Comparison of ENCODE assay signal across 12 cellular contexts in the genomic region with DNA sequence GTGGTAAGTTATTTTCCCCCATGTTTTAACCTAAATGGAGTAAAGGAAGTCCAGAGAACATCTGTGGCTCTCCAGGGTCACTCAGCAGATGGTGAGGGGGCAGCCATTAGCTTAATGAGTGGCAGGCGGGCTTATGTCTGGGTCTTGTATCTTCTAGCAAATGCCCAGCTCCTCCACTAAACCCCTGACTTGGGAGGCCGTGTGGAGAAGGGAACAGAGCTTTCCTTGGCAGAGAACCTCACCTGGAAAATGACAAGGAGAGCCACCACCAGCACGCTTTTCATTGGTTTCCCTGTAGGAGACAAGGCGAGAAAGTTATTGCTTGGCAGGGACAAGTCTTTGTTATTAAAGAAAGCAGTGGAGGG. TPM values are rescaled to one million over a fixed set of nuclear protein-coding genes. Genes with fewer than 3 reads are reported as not detected.
DNase-seq lines count a peak whose midpoint lies in the region; ATAC-seq and TF ChIP-seq lines count a peak whose summit lies in the region.
"Had no signal": no experiment of that assay in that cellular context is flagged by ENCODE, and none has a peak within 500 bp of the region (broad histone marks: within the 10 kb centered on the region; RNA-seq: fewer than 3 reads in every experiment).

No MANE protein-coding gene starts in this region.

- TF ChIP-seq CTCF in C4-2B (conservative IDR thresholded peaks at IDR 0.05), result no peak
- TF ChIP-seq CTCF in GM23338 (conservative IDR thresholded peaks at IDR 0.05; ENCODE audit: low read depth in 2 of 2), result no peak
- TF ChIP-seq CTCF in brain (conservative IDR thresholded peaks at IDR 0.05), result no peak
- TF ChIP-seq CTCF in ovary (IDR thresholded peaks at IDR 0.05), result no peak

- H3F3A ChIP-seq in GM23338 (replicated peaks; ENCODE audit: low read depth), result no peaks in the 10 kb centered on the region

- H3K4me1 Mint-ChIP-seq in GM23338 (peaks cover 24% of the 10 kb centered on the region), brain (peaks cover 67% of the 10 kb centered on the region)

- H3K4me1 ChIP-seq in GM23338 (ENCODE audit: insufficient read depth) (no peaks in the 10 kb centered on the region; the same call in 1 of the 2 replicates), ovary (ENCODE audit: insufficient read depth) (peaks cover 41% of the 10 kb centered on the region)

- H3K27me3 Mint-ChIP-seq in GM23338 (ENCODE audit: insufficient read depth, low read depth, poor library complexity) (peaks cover 17% of the 10 kb centered on the region), brain (peaks cover 24% of the 10 kb centered on the region)

- H3K4me3 Mint-ChIP-seq in GM23338 (no peak overlapping the region), brain (peak overlapping the region in 1 of 5 experiments; percentile 33)

- H3K36me3 ChIP-seq in GM23338 (ENCODE audit: insufficient read depth), result no peaks in the 10 kb centered on the region
- H3K36me3 ChIP-seq in ovary, result no peaks in the 10 kb centered on the region
- H3K36me3 ChIP-seq: left lung had no signal

- DNase-seq in GM23338 (ENCODE audit: low spot score), result no peak
- DNase-seq in ovary, result no peak
- DNase-seq in NAMALWA (ENCODE audit: low spot score), result no peak
- no peak for DNase-seq in stimulated activated CD4-positive, alpha-beta T cell treated with anti-CD3 and anti-CD28 coated beads, Interleukin-4, amount 100 ng/mL, for 4 hours
- DNase-seq in NCI-H510A treated with DMSO at 0.1 percent for 48 hours (lab: John Stamatoyannopoulos, UW), result no peak
- DNase-seq: DMS153, left lung, NCI-H2171 had no signal

- H4K20me1 ChIP-seq in GM23338 (replicated peaks; ENCODE audit: insufficient read depth), result no peaks in the 10 kb centered on the region

- H3K9me2 ChIP-seq in GM23338 (ENCODE audit: insufficient read depth), result no peaks in the 10 kb centered on the region

- ATAC-seq in GM23338 (no peak), GM21381 (IDR thresholded peaks at IDR 0.05; ENCODE audit: unreplicated experiment) (no peak)
- ATAC-seq: left lung had no signal

- intact Hi-C loops in ovary (cut with DNase I), result loop anchor here (2.0 to 10.0 kb wide), 6 partner anchors 86 to 254 kb away; a partner anchor contains a TSS

- no peak for TF ChIP-seq POLR2A in ovary (IDR thresholded peaks at IDR 0.05)

- H3K4me2 ChIP-seq in GM23338, result no peak overlapping the region

- 0 out of 2 replicates have a peak overlapping the region, but pooled peaks have one; percentile 38 for H2AFZ ChIP-seq in GM23338

- H3K36me3 Mint-ChIP-seq in GM23338 (ENCODE audit: low read depth) (no peaks in the 10 kb centered on the region), brain (no peaks in the 10 kb centered on the region)

- H3K79me2 ChIP-seq in GM23338 (replicated peaks; ENCODE audit: insufficient read depth), result no peaks in the 10 kb centered on the region

- H3K9me3 ChIP-seq in ovary, result no peaks in the 10 kb centered on the region
- H3K9me3 ChIP-seq: left lung had no signal

- H3K27ac ChIP-seq in C4-2B (peak overlapping the region; percentile 51), GM23338 (ENCODE audit: low read depth) (no peak overlapping the region), ovary (peak overlapping the region; percentile 46 to 63)

- no peak overlapping the region for H3K4me3 ChIP-seq in GM23338
- H3K4me3 ChIP-seq in ovary, result no peak overlapping the region
- H3K4me3 ChIP-seq: left lung had no signal

- H3K27ac Mint-ChIP-seq in GM23338, result no peak overlapping the region
- H3K27ac Mint-ChIP-seq in brain, result peak overlapping the region; percentile 40 to 94 (median 78)

- WGBS in ovary, 3 donors, result 44 to 55% (median 55%) methylated on average over 4 of the region's 4 CpGs

- no peaks in the 10 kb centered on the region for H3K9me3 Mint-ChIP-seq in GM23338
- H3K9me3 Mint-ChIP-seq in brain, result peaks cover 0 to 4% (median 0%) of the 10 kb centered on the region in 5 experiments

- TF ChIP-seq EP300 in ovary (IDR thresholded peaks at IDR 0.05), result no peak

- H3K27me3 ChIP-seq in GM23338 (ENCODE audit: insufficient read depth) (no peaks in the 10 kb centered on the region), ovary (no peaks in the 10 kb centered on the region)

TF ChIP-seq in GM23338, 12 proteins besides CTCF, POLR2A, EP300 and RAD21:
- TF ChIP-seq STAT1 (IDR thresholded peaks at IDR 0.05; ENCODE audit: unreplicated experiment) (no peak), NANOG (IDR thresholded peaks at IDR 0.05; ENCODE audit: borderline replicate concordance) (no peak), CREB1 (CRISPR knock-in tag; IDR thresholded peaks at IDR 0.05; ENCODE audit: low read depth) (no peak), EZH2phosphoT487 (IDR thresholded peaks at IDR 0.05; ENCODE audit: unreplicated experiment) (no peak), JUNB (IDR thresholded peaks at IDR 0.05; ENCODE audit: unreplicated experiment) (no peak)
- TF ChIP-seq, protein P1, sequence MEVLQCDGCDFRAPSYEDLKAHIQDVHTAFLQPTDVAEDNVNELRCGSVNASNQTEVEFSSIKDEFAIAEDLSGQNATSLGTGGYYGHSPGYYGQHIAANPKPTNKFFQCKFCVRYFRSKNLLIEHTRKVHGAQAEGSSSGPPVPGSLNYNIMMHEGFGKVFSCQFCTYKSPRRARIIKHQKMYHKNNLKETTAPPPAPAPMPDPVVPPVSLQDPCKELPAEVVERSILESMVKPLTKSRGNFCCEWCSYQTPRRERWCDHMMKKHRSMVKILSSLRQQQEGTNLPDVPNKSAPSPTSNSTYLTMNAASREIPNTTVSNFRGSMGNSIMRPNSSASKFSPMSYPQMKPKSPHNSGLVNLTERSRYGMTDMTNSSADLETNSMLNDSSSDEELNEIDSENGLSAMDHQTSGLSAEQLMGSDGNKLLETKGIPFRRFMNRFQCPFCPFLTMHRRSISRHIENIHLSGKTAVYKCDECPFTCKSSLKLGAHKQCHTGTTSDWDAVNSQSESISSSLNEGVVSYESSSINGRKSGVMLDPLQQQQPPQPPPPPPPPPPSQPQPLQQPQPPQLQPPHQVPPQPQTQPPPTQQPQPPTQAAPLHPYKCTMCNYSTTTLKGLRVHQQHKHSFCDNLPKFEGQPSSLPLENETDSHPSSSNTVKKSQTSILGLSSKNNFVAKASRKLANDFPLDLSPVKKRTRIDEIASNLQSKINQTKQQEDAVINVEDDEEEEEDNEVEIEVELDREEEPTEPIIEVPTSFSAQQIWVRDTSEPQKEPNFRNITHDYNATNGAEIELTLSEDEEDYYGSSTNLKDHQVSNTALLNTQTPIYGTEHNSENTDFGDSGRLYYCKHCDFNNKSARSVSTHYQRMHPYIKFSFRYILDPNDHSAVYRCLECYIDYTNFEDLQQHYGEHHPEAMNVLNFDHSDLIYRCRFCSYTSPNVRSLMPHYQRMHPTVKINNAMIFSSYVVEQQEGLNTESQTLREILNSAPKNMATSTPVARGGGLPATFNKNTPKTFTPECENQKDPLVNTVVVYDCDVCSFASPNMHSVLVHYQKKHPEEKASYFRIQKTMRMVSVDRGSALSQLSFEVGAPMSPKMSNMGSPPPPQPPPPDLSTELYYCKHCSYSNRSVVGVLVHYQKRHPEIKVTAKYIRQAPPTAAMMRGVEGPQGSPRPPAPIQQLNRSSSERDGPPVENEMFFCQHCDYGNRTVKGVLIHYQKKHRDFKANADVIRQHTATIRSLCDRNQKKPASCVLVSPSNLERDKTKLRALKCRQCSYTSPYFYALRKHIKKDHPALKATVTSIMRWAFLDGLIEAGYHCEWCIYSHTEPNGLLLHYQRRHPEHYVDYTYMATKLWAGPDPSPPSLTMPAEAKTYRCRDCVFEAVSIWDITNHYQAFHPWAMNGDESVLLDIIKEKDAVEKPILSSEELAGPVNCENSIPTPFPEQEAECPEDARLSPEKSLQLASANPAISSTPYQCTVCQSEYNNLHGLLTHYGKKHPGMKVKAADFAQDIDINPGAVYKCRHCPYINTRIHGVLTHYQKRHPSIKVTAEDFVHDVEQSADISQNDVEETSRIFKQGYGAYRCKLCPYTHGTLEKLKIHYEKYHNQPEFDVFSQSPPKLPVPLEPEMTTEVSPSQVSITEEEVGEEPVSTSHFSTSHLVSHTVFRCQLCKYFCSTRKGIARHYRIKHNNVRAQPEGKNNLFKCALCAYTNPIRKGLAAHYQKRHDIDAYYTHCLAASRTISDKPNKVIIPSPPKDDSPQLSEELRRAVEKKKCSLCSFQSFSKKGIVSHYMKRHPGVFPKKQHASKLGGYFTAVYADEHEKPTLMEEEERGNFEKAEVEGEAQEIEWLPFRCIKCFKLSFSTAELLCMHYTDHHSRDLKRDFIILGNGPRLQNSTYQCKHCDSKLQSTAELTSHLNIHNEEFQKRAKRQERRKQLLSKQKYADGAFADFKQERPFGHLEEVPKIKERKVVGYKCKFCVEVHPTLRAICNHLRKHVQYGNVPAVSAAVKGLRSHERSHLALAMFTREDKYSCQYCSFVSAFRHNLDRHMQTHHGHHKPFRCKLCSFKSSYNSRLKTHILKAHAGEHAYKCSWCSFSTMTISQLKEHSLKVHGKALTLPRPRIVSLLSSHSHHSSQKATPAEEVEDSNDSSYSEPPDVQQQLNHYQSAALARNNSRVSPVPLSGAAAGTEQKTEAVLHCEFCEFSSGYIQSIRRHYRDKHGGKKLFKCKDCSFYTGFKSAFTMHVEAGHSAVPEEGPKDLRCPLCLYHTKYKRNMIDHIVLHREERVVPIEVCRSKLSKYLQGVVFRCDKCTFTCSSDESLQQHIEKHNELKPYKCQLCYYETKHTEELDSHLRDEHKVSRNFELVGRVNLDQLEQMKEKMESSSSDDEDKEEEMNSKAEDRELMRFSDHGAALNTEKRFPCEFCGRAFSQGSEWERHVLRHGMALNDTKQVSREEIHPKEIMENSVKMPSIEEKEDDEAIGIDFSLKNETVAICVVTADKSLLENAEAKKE (CRISPR knock-in tag; IDR thresholded peaks at IDR 0.05), result no peak

RNA-seq across cellular contexts. Expression of a gene that starts 6.6 kb away (rescaled TPM):
- total RNA-seq in GM23338 (2014; rRNA removed; shearing (Covaris generic)), result 0.59 TPM in 1 of 2 replicates, not detected in the other
- polyA plus RNA-seq in GM23338 (2016; fragmentation: Nextera tagmentation; extraction: Ambion mirVana) (0.37 and 0.75 TPM in 2 replicates), brain (ENCODE audit: insufficient read depth, low read depth, low replicate concordance) (not detected), ovary (under 1 TPM; 0.18 to 0.60 TPM)
- total RNA-seq in ovary, result 1 to 10 TPM in 2 of 7 donors, under 1 TPM in 3, not detected in 2; 0.23 to 2.5 (median 0.37) TPM
- total RNA-seq: renal cortical epithelial cell had no signal

RNA-seq across cellular contexts. Expression of a gene that starts 57.2 kb away (rescaled TPM):
- total RNA-seq in GM23338 (2014; rRNA removed; shearing (Covaris generic)), result 0.08 and 4.9 TPM in 2 replicates
- polyA plus RNA-seq in GM23338 (2016; fragmentation: Nextera tagmentation; extraction: Ambion mirVana), result 0.31 and 0.64 TPM in 2 replicates
- not detected for polyA plus RNA-seq in brain (ENCODE audit: insufficient read depth, low read depth, low replicate concordance)
- 1 to 10 TPM in 1 of 7 donors, under 1 TPM in 2, not detected in 4; 0.13 to 6.2 (median 0.95) TPM for total RNA-seq in ovary
- polyA plus RNA-seq in ovary, result under 1 TPM in 1 of 2 donors, not detected in 1; 0.13 TPM
